In the genomic region with DNA sequence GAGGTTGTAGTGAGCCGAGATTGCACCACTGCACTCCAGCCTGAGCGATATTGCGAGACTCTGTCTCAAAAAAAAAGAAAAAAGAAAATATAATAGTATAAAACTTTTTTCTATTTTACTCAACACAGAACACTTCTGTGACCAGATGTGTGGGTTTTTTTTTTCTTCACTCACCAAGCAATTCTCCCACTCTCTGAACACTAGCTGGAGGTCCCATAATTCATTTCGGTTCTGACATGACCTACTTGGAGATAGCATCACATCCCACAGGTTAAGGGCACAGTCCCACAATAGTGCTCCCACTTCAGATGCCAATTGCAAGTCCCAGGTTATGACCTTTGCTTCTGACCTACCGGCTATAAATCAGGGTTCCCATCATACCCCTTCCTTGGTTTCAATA, we compare ENCODE assay signal across 15 cellular contexts. TPM values are rescaled to one million over a fixed set of nuclear protein-coding genes. Genes with fewer than 3 reads are reported as not detected.
DNase-seq lines count a peak whose midpoint lies in the region; ATAC-seq and TF ChIP-seq lines count a peak whose summit lies in the region.
"Had no signal": no experiment of that assay in that cellular context is flagged by ENCODE, and none has a peak within 500 bp of the region (broad histone marks: within the 10 kb centered on the region; RNA-seq: fewer than 3 reads in every experiment).

No MANE protein-coding gene starts in this region.

- ATAC-seq in RWPE2 (ENCODE audit: low read depth) (no peak), HG03378 (IDR thresholded peaks at IDR 0.05; ENCODE audit: unreplicated experiment) (no peak)
- ATAC-seq: A549, K562 had no signal

- no peak for TF ChIP-seq POLR2A in tibial nerve (IDR thresholded peaks at IDR 0.05)

- H3K27me3 Mint-ChIP-seq in neural crest cell (ENCODE audit: low read depth) = no peaks in the 10 kb centered on the region

- H3K9me3 ChIP-seq in RWPE2 (ENCODE audit: severe bottlenecking) = no peaks in the 10 kb centered on the region
- no peaks in the 10 kb centered on the region for H3K9me3 ChIP-seq in tibial nerve
- H3K9me3 ChIP-seq: A549, BE2C had no signal

- peaks cover 62% of the 10 kb centered on the region for H3K4me1 Mint-ChIP-seq in neural crest cell

- peaks cover 12% of the 10 kb centered on the region for H3K4me1 ChIP-seq in RWPE2 (ENCODE audit: insufficient read depth, poor library complexity, severe bottlenecking)
- H3K4me1 ChIP-seq in tibial nerve = peaks cover 0 to 66% (median 16%) of the 10 kb centered on the region in 4 donors
- H3K4me1 ChIP-seq: BE2C had no signal

- H3K4me3 ChIP-seq in RWPE2 (ENCODE audit: severe bottlenecking) (no peak overlapping the region), dorsolateral prefrontal cortex (no peak overlapping the region), tibial nerve (no peak overlapping the region)
- H3K4me3 ChIP-seq: A549, GM23248, K562 had no signal

- TF ChIP-seq EP300 in tibial nerve (IDR thresholded peaks at IDR 0.05) = no peak

- no peak overlapping the region for H3K4me3 Mint-ChIP-seq in neural crest cell

- peak overlapping the region; percentile 25 for H3K27ac Mint-ChIP-seq in neural crest cell (ENCODE audit: unreplicated experiment)

- no peaks in the 10 kb centered on the region for H3K36me3 ChIP-seq in RWPE2 (ENCODE audit: low read depth)
- no peaks in the 10 kb centered on the region for H3K36me3 ChIP-seq in tibial nerve
- H3K36me3 ChIP-seq: BE2C had no signal

- H3K27ac ChIP-seq in RWPE2 (ENCODE audit: poor library complexity, severe bottlenecking) (peak overlapping the region; percentile 48), dorsolateral prefrontal cortex (peak overlapping the region in 53 of 59 donors; percentile 45 to 96 (median 86)), tibial nerve (peak overlapping the region; percentile 24 to 91 (median 60))
- H3K27ac ChIP-seq: A549, C4-2B, GM23248 had no signal

- WGBS in tibial nerve, 2 donors = 86 to 90% methylated on average over 5 of the region's 5 CpGs

- DNase-seq in RWPE2 (ENCODE audit: low spot score) (no peak), dorsolateral prefrontal cortex (no peak), neural crest cell (ENCODE audit: low read depth, low spot score) (no peak), tibial nerve (ENCODE audit: low spot score in 2 of 2) (no peak), NCI-H2171 (lab: John Stamatoyannopoulos, UW) (no peak), OCI-M1 (lab: John Stamatoyannopoulos, UW) (no peak), H4 (ENCODE audit: low spot score) (no peak)
- DNase-seq: BE2C, DMS53, H7 had no signal

- TF ChIP-seq CTCF in RWPE2 (IDR thresholded peaks at IDR 0.05; ENCODE audit: poor library complexity, severe bottlenecking) (no peak), dorsolateral prefrontal cortex (IDR thresholded peaks at IDR 0.05 in 54 of 56, conservative IDR thresholded peaks at IDR 0.05 in 2 of 56; ENCODE audit: low read depth in 1 of 56, partially characterized antibody in 56 of 56) (no peak), neural crest cell (conservative IDR thresholded peaks at IDR 0.05) (no peak), tibial nerve (IDR thresholded peaks at IDR 0.05) (no peak)

- no peaks in the 10 kb centered on the region for H3K36me3 Mint-ChIP-seq in neural crest cell (ENCODE audit: low read depth)

- H3K27me3 ChIP-seq in RWPE2 (ENCODE audit: insufficient read depth, poor library complexity, severe bottlenecking) (no peaks in the 10 kb centered on the region), dorsolateral prefrontal cortex (no peaks in the 10 kb centered on the region), tibial nerve (no peaks in the 10 kb centered on the region)
- H3K27me3 ChIP-seq: BE2C had no signal

- H3K9me3 Mint-ChIP-seq in neural crest cell = no peaks in the 10 kb centered on the region

- intact Hi-C loops in dorsolateral prefrontal cortex (cut with DNase I) = loop anchor here (5.0 kb wide), 1 partner anchor 33 kb away; a partner anchor contains a TSS

RNA-seq across cellular contexts. Expression of a gene that starts 35.0 kb away (rescaled TPM):
- total RNA-seq in dorsolateral prefrontal cortex (100 to 1,000 TPM in 47 of 120 experiments, 10 to 100 TPM in 73; 45.8 to 193 (median 92.8) TPM), neural crest cell (12.2 and 13.3 TPM in 2 replicates), tibial nerve (10 to 100 TPM; 34.5 to 87.2 (median 60.1) TPM)
- total RNA-seq in H4 (2014; rRNA removed; shearing (Covaris generic)) = 1.3 and 2.2 TPM in 2 replicates
